Comparison of ENCODE assay signal across 29 cellular contexts in genomic region chr7:86937499-86937898, GRCh38.
"Had no signal": no experiment of that assay in that cellular context is flagged by ENCODE, and none has a peak within 500 bp of the region (broad histone marks: within the 10 kb centered on the region; RNA-seq: fewer than 3 reads in every experiment).

No MANE protein-coding gene starts in this region.

- H3K27me3 Mint-ChIP-seq: activated CD4-positive, alpha-beta memory T cell treated with anti-CD3 and anti-CD28 coated beads for 36 hours had no signal

- H3K4me1 Mint-ChIP-seq: activated CD4-positive, alpha-beta T cell treated with anti-CD3 and anti-CD28 coated beads, Interleukin-2, amount 10 ng/mL, durations not matched to agents 24 days and 14 days had no signal

- H3K9me3 ChIP-seq: breast epithelium, Peyer's patch, SJCRH30 had no signal

- H3K27ac ChIP-seq: breast epithelium, Peyer's patch, RWPE1, SJCRH30 had no signal

- H3K9me3 Mint-ChIP-seq: activated CD4-positive, alpha-beta memory T cell treated with anti-CD3 and anti-CD28 coated beads for 36 hours; activated CD4-positive, alpha-beta T cell treated with anti-CD3 and anti-CD28 coated beads, Interleukin-2, amount 10 ng/mL, durations not matched to agents 24 days and 14 days; activated naive CD4-positive, alpha-beta T cell treated with anti-CD3 and anti-CD28 coated beads for 36 hours; activated T-cell treated with anti-CD3 and anti-CD28 coated beads, Interleukin-2, amount 50 U/mL, for 4 hours; WTC11 had no signal

- DNase-seq: activated CD4-positive, alpha-beta memory T cell treated with anti-CD3 and anti-CD28 coated beads for 36 hours; activated CD4-positive, alpha-beta T cell treated with anti-CD3 and anti-CD28 coated beads, Interleukin-2, amount 10 ng/mL, durations not matched to agents 24 days and 14 days; activated CD4-positive, CD25-positive, alpha-beta regulatory T cell treated with anti-CD3 and anti-CD28 coated beads, Interleukin-2, amount 50 U/mL, for 72 hours; activated CD8-positive, alpha-beta memory T cell treated with anti-CD3 and anti-CD28 coated beads for 24 hours; activated effector memory CD4-positive, alpha-beta T cell treated with anti-CD3 and anti-CD28 coated beads, Interleukin-2, amount 50 U/mL, for 16 hours; activated naive CD4-positive, alpha-beta T cell treated with anti-CD3 and anti-CD28 coated beads for 36 hours; activated T-cell treated with anti-CD3 and anti-CD28 coated beads, Interleukin-2, amount 50 U/mL, for 4 hours; aorta; caudate nucleus; KG1; NCI-H1048; NCI-H146; NCI-H187 treated with DMSO at 0.1 percent for 48 hours; NCI-H2171; NCI-H2227 treated with DMSO at 0.1 percent for 48 hours; NCI-H446 treated with DMSO at 0.1 percent for 48 hours; NCI-H524 treated with DMSO at 0.1 percent for 48 hours; NCI-H774; NK-92 treated with Interleukin-12 subunit alpha and Interleukin-12 subunit beta, amount 100 ng/mL, for 24 hours; OCI-M1; Peyer's patch; Right ventricle myocardium superior; SJCRH30; T-helper 17 cell; T-helper 9 cell had no signal

- H3K4me1 ChIP-seq: breast epithelium, Peyer's patch, SJCRH30 had no signal

- H3K4me3 Mint-ChIP-seq: activated CD4-positive, alpha-beta memory T cell treated with anti-CD3 and anti-CD28 coated beads for 36 hours; activated CD4-positive, alpha-beta T cell treated with anti-CD3 and anti-CD28 coated beads, Interleukin-2, amount 10 ng/mL, durations not matched to agents 24 days and 14 days; activated naive CD4-positive, alpha-beta T cell treated with anti-CD3 and anti-CD28 coated beads for 36 hours; activated naive CD8-positive, alpha-beta T cell; activated T-cell treated with anti-CD3 and anti-CD28 coated beads, Interleukin-2, amount 50 U/mL, for 4 hours; T-helper 17 cell; WTC11 had no signal

- H3K4me3 ChIP-seq: breast epithelium, Peyer's patch, SJCRH30 had no signal

- H3K27me3 ChIP-seq: breast epithelium, Peyer's patch, SJCRH30 had no signal

- H3K36me3 Mint-ChIP-seq: activated CD4-positive, alpha-beta memory T cell treated with anti-CD3 and anti-CD28 coated beads for 36 hours; activated naive CD8-positive, alpha-beta T cell had no signal

- ATAC-seq: activated T-cell treated with anti-CD3 and anti-CD28 coated beads, Interleukin-2, amount 50 U/mL, for 4 hours; T-helper 17 cell; WTC11 had no signal

- H3K36me3 ChIP-seq: breast epithelium, Peyer's patch, SJCRH30 had no signal

- H3K27ac Mint-ChIP-seq: activated CD4-positive, alpha-beta memory T cell treated with anti-CD3 and anti-CD28 coated beads for 36 hours; activated CD4-positive, alpha-beta T cell treated with anti-CD3 and anti-CD28 coated beads, Interleukin-2, amount 10 ng/mL, durations not matched to agents 24 days and 14 days; activated naive CD4-positive, alpha-beta T cell treated with anti-CD3 and anti-CD28 coated beads for 36 hours; activated naive CD8-positive, alpha-beta T cell; T-helper 17 cell; WTC11 had no signal
